2 cellular contexts compared by ENCODE assay signal in the genomic region with DNA sequence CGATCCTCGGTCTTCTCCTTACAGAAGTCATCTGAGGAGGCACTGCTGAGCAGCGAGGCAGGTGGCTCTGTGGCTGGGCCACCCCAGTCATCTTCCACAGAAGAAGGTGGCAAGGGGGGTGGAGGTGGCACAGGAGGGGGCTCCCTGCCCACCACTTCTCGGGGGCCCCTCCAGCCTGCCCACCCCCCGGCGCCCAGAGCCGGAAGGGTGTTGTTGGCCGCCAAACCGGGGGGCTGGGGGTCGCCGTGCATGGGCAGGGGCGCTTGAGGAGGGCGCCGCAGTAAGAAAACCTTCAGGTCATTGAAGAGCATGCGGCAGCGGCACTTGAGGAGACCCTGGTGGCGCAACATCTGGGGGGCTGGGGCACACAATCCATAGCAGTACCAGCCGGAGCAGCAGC.
TF ChIP-seq lines count a peak whose summit lies in the region.

No MANE protein-coding gene starts in this region.

TF ChIP-seq in SK-N-SH, 30 proteins besides CTCF, POLR2A, EP300 and RAD21 (continued from another document):
- TF ChIP-seq, protein P1, sequence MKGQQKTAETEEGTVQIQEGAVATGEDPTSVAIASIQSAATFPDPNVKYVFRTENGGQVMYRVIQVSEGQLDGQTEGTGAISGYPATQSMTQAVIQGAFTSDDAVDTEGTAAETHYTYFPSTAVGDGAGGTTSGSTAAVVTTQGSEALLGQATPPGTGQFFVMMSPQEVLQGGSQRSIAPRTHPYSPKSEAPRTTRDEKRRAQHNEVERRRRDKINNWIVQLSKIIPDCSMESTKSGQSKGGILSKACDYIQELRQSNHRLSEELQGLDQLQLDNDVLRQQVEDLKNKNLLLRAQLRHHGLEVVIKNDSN (IDR thresholded peaks at IDR 0.05; ENCODE audit: borderline replicate concordance, low read depth): no peak
- TF ChIP-seq YY1 (IDR thresholded peaks at IDR 0.05; ENCODE audit: low read depth): no peak
- no peak for TF ChIP-seq ELF1 (IDR thresholded peaks at IDR 0.05)
- TF ChIP-seq TCF12 (IDR thresholded peaks at IDR 0.05): no peak
- no peak for TF ChIP-seq NRF1 (IDR thresholded peaks at IDR 0.05; ENCODE audit: low read depth, low read length)

TF ChIP-seq in SK-N-SH treated with all-trans-retinoic acid at 6 μM for 48 hours, 23 proteins besides CTCF, POLR2A, EP300 and RAD21 (continued from another document):
- TF ChIP-seq, protein P2, sequence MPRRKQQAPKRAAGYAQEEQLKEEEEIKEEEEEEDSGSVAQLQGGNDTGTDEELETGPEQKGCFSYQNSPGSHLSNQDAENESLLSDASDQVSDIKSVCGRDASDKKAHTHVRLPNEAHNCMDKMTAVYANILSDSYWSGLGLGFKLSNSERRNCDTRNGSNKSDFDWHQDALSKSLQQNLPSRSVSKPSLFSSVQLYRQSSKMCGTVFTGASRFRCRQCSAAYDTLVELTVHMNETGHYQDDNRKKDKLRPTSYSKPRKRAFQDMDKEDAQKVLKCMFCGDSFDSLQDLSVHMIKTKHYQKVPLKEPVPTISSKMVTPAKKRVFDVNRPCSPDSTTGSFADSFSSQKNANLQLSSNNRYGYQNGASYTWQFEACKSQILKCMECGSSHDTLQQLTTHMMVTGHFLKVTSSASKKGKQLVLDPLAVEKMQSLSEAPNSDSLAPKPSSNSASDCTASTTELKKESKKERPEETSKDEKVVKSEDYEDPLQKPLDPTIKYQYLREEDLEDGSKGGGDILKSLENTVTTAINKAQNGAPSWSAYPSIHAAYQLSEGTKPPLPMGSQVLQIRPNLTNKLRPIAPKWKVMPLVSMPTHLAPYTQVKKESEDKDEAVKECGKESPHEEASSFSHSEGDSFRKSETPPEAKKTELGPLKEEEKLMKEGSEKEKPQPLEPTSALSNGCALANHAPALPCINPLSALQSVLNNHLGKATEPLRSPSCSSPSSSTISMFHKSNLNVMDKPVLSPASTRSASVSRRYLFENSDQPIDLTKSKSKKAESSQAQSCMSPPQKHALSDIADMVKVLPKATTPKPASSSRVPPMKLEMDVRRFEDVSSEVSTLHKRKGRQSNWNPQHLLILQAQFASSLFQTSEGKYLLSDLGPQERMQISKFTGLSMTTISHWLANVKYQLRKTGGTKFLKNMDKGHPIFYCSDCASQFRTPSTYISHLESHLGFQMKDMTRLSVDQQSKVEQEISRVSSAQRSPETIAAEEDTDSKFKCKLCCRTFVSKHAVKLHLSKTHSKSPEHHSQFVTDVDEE (CRISPR knock-in tag; IDR thresholded peaks at IDR 0.05): no peak
- TF ChIP-seq, protein P3, sequence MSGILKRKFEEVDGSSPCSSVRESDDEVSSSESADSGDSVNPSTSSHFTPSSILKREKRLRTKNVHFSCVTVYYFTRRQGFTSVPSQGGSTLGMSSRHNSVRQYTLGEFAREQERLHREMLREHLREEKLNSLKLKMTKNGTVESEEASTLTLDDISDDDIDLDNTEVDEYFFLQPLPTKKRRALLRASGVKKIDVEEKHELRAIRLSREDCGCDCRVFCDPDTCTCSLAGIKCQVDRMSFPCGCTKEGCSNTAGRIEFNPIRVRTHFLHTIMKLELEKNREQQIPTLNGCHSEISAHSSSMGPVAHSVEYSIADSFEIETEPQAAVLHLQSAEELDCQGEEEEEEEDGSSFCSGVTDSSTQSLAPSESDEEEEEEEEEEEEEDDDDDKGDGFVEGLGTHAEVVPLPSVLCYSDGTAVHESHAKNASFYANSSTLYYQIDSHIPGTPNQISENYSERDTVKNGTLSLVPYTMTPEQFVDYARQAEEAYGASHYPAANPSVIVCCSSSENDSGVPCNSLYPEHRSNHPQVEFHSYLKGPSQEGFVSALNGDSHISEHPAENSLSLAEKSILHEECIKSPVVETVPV (CRISPR knock-in tag; IDR thresholded peaks at IDR 0.05): no peak
- TF ChIP-seq OSR1 (CRISPR knock-in tag; IDR thresholded peaks at IDR 0.05) (no peak), ESRRG (CRISPR knock-in tag; IDR thresholded peaks at IDR 0.05) (no peak), ZC3H10 (CRISPR knock-in tag; IDR thresholded peaks at IDR 0.05) (no peak), ZNF565 (CRISPR knock-in tag; conservative IDR thresholded peaks at IDR 0.05; ENCODE audit: low read depth) (no peak)
